In genomic region chr14:35789651-35790050, GRCh38 we compare ENCODE assay signal across 18 cellular contexts. TPM values are rescaled to one million over a fixed set of nuclear protein-coding genes. Genes with fewer than 3 reads are reported as not detected.
DNase-seq lines count a peak whose midpoint lies in the region; ATAC-seq and TF ChIP-seq lines count a peak whose summit lies in the region.
"Had no signal": no experiment of that assay in that cellular context is flagged by ENCODE, and none has a peak within 500 bp of the region (broad histone marks: within the 10 kb centered on the region; RNA-seq: fewer than 3 reads in every experiment).

No MANE protein-coding gene starts in this region.

- no peaks in the 10 kb centered on the region for H3K9me3 Mint-ChIP-seq in activated CD4-positive, alpha-beta T cell treated with anti-CD3 and anti-CD28 coated beads, Interleukin-2, amount 10 ng/mL, durations not matched to agents 7 days and 5 days
- no peaks in the 10 kb centered on the region for H3K9me3 Mint-ChIP-seq in activated CD8-positive, alpha-beta T cell treated with anti-CD3 and anti-CD28 coated beads for 36 hours

- no peak overlapping the region for H3K27ac Mint-ChIP-seq in activated CD4-positive, alpha-beta T cell treated with anti-CD3 and anti-CD28 coated beads, Interleukin-2, amount 10 ng/mL, durations not matched to agents 7 days and 5 days
- H3K27ac Mint-ChIP-seq in activated CD8-positive, alpha-beta T cell treated with anti-CD3 and anti-CD28 coated beads for 36 hours: no peak overlapping the region

- POLR2A ChIA-PET in activated CD4-positive, alpha-beta T cell treated with anti-CD3 and anti-CD28 coated beads, Interleukin-2, amount 10 ng/mL, durations not matched to agents 7 days and 5 days (lab: Charles Lee): no interaction called here
- POLR2A ChIA-PET in activated CD8-positive, alpha-beta T cell treated with anti-CD3 and anti-CD28 coated beads for 36 hours (lab: Charles Lee): no interaction called here

- CTCF ChIA-PET in activated CD4-positive, alpha-beta T cell treated with anti-CD3 and anti-CD28 coated beads, Interleukin-2, amount 10 ng/mL, durations not matched to agents 7 days and 5 days (lab: Charles Lee): interaction anchor here (0.9 kb wide), 1 partner anchor 28 kb away, joined by 3 read pairs; no protein-coding TSS in a partner anchor
- CTCF ChIA-PET in activated CD8-positive, alpha-beta T cell treated with anti-CD3 and anti-CD28 coated beads for 36 hours (lab: Charles Lee): no interaction called here

- DNase-seq in activated CD4-positive, alpha-beta T cell treated with anti-CD3 and anti-CD28 coated beads, Interleukin-2, amount 50 U/mL, for 48 hours: peak; percentile 4 to 18
- DNase-seq in activated CD4-positive, alpha-beta T cell treated with anti-CD3 and anti-CD28 coated beads, Interleukin-2, amount 10 ng/mL, durations not matched to agents 7 days and 5 days: no peak
- DNase-seq in GM12865 (ENCODE audit: low read depth) (peak; percentile 5), myocyte (ENCODE audit: low read depth) (peak; percentile 70), Kasumi-1 (lab: John Stamatoyannopoulos, UW) (no peak), SW 1271 (lab: John Stamatoyannopoulos, UW) (no peak)
- DNase-seq in activated CD8-positive, alpha-beta T cell treated with anti-CD3 and anti-CD28 coated beads for 36 hours: peak; percentile 50
- DNase-seq: activated CD4-positive, CD25-positive, alpha-beta regulatory T cell treated with anti-CD3 and anti-CD28 coated beads, Interleukin-2, amount 50 U/mL, for 72 hours; activated effector memory CD4-positive, alpha-beta T cell treated with Interleukin-2 at 50 U/mL for 16 hours; Karpas-422; left lung; NCI-H2029; RPMI8226; spleen; substantia nigra had no signal

- peaks cover 17% of the 10 kb centered on the region for H3K4me1 Mint-ChIP-seq in activated CD4-positive, alpha-beta T cell treated with anti-CD3 and anti-CD28 coated beads, Interleukin-2, amount 10 ng/mL, durations not matched to agents 7 days and 5 days
- peaks cover 28% of the 10 kb centered on the region for H3K4me1 Mint-ChIP-seq in activated CD8-positive, alpha-beta T cell treated with anti-CD3 and anti-CD28 coated beads for 36 hours (ENCODE audit: low read depth)

- ATAC-seq in activated CD8-positive, alpha-beta T cell treated with anti-CD3 and anti-CD28 coated beads for 36 hours: peak; percentile 67
- ATAC-seq in HG03175 (IDR thresholded peaks at IDR 0.05; ENCODE audit: unreplicated experiment): no peak
- ATAC-seq: A549, left lung had no signal

- H3K36me3 Mint-ChIP-seq in activated CD4-positive, alpha-beta T cell treated with anti-CD3 and anti-CD28 coated beads, Interleukin-2, amount 10 ng/mL, durations not matched to agents 7 days and 5 days (ENCODE audit: low read depth): peaks cover 8% of the 10 kb centered on the region
- H3K36me3 Mint-ChIP-seq in activated CD8-positive, alpha-beta T cell treated with anti-CD3 and anti-CD28 coated beads for 36 hours (ENCODE audit: low read depth): peaks cover 11% of the 10 kb centered on the region

- no peak overlapping the region for H3K4me3 Mint-ChIP-seq in activated CD4-positive, alpha-beta T cell treated with anti-CD3 and anti-CD28 coated beads, Interleukin-2, amount 10 ng/mL, durations not matched to agents 7 days and 5 days
- no peak overlapping the region for H3K4me3 Mint-ChIP-seq in activated CD8-positive, alpha-beta T cell treated with anti-CD3 and anti-CD28 coated beads for 36 hours

- H3K27me3 Mint-ChIP-seq in activated CD4-positive, alpha-beta T cell treated with anti-CD3 and anti-CD28 coated beads, Interleukin-2, amount 10 ng/mL, durations not matched to agents 7 days and 5 days: no peaks in the 10 kb centered on the region
- no peaks in the 10 kb centered on the region for H3K27me3 Mint-ChIP-seq in activated CD8-positive, alpha-beta T cell treated with anti-CD3 and anti-CD28 coated beads for 36 hours

- TF ChIP-seq CTCF in GM12865 (IDR thresholded peaks at IDR 0.05; ENCODE audit: insufficient read depth, low read depth, low read length, missing control alignments): no peak
- TF ChIP-seq CTCF in activated CD8-positive, alpha-beta T cell treated with anti-CD3 and anti-CD28 coated beads for 36 hours (IDR thresholded peaks at IDR 0.05): no peak

- no peak overlapping the region for H3K4me3 ChIP-seq in GM12865 (ENCODE audit: low read depth, low read length)
- H3K4me3 ChIP-seq: A549, breast epithelium, left lung, spleen had no signal

- intact Hi-C loops in activated CD8-positive, alpha-beta T cell treated with anti-CD3 and anti-CD28 coated beads for 36 hours (cut with micrococcal nuclease): no loop called here

RNA-seq across cellular contexts. Expression of gene RALGAPA1, which starts 19.4 kb away (rescaled TPM):
- 10 to 100 TPM; 32.5 to 35.6 TPM for total RNA-seq in activated CD4-positive, alpha-beta T cell treated with anti-CD3 and anti-CD28 coated beads, Interleukin-2, amount 10 ng/mL, durations not matched to agents 7 days and 5 days
- 10 to 100 TPM; 23.7 to 26.5 TPM for total RNA-seq in activated CD8-positive, alpha-beta T cell treated with anti-CD3 and anti-CD28 coated beads for 36 hours
- total RNA-seq in myocyte: 23.3 and 25.0 TPM in 2 replicates
- polyA plus RNA-seq in myocyte (2012): 4.9 TPM

RNA-seq across cellular contexts. Expression of gene BRMS1L, which starts 36.5 kb away (rescaled TPM):
- total RNA-seq in activated CD4-positive, alpha-beta T cell treated with anti-CD3 and anti-CD28 coated beads, Interleukin-2, amount 10 ng/mL, durations not matched to agents 7 days and 5 days: 1 to 10 TPM; 4.8 to 4.9 TPM
- total RNA-seq in activated CD8-positive, alpha-beta T cell treated with anti-CD3 and anti-CD28 coated beads for 36 hours: 1 to 10 TPM; 4.3 to 5.5 TPM
- total RNA-seq in myocyte: 12.4 and 26.3 TPM in 2 replicates
- 7.0 TPM for polyA plus RNA-seq in myocyte (2012)

Comparison
In these comparisons a context has a peak if more than half of its experiments do, and no peak if none do; other contexts are left out.
1. DNase-seq: peak in activated CD4-positive, alpha-beta T cell treated with anti-CD3 and anti-CD28 coated beads, Interleukin-2, amount 50 U/mL, for 48 hours (2 of 2), GM12865 (single experiment), activated CD8-positive, alpha-beta T cell treated with anti-CD3 and anti-CD28 coated beads for 36 hours (single experiment) and myocyte (single experiment); none in activated CD4-positive, alpha-beta T cell treated with anti-CD3 and anti-CD28 coated beads, Interleukin-2, amount 10 ng/mL, durations not matched to agents 7 days and 5 days (single experiment), Kasumi-1 (0 of 2) and SW 1271 (0 of 2).